Comparison of ENCODE assay signal across 8 cellular contexts in the genomic region with DNA sequence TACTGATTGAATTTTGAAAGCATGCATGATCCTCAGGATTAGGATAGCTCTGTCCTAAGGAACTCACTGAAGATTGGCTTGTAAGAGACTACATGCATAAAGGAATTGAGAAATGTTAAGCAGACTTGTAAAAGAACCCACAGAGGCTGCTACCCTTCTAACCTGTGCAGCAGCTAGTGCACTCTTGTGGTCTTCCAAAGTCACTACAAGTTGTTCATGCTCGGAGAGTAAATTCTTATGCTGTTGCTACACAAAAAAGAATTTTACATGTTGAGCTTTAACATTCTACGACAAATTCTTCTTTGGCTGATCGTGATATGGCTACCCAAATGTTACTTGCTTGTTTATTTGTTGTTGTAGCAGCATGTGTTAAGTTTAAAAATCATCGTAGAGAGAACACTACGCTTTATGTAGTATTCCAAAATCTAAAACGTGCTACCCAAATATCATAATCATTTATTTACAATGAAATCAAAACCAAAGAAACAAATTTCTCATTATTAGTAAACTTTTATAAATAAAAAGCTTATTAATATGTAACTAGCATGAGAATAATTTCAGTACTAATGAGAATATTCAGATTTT. TPM values are rescaled to one million over a fixed set of nuclear protein-coding genes. Genes with fewer than 3 reads are reported as not detected.
DNase-seq lines count a peak whose midpoint lies in the region; ATAC-seq, FAIRE-seq and TF ChIP-seq lines count a peak whose summit lies in the region.

No MANE protein-coding gene starts in this region.

- TF ChIP-seq POLR2A in right lobe of liver (IDR thresholded peaks at IDR 0.05): no peak

- no peak overlapping the region for H3K4me3 ChIP-seq in bronchial epithelial cell (ENCODE audit: low read depth, low read length)
- H3K4me3 ChIP-seq in right lobe of liver: no peak overlapping the region

- H3K36me3 ChIP-seq in bronchial epithelial cell (ENCODE audit: control insufficient read depth, insufficient read depth, low read length) (peaks cover 10% of the 10 kb centered on the region), right lobe of liver (peaks cover 0 to 26% (median 14%) of the 10 kb centered on the region in 4 donors)

- TF ChIP-seq CTCF in GM20000 (IDR thresholded peaks at IDR 0.05; ENCODE audit: extremely low read depth, missing control alignments) (peak; percentile 33), bronchial epithelial cell (IDR thresholded peaks at IDR 0.05; ENCODE audit: insufficient read depth, low read length, severe bottlenecking) (peak; percentile 77), right lobe of liver (IDR thresholded peaks at IDR 0.05) (peak; percentile 28 to 50 (median 38))

- no peaks in the 10 kb centered on the region for H3K27me3 ChIP-seq in bronchial epithelial cell (ENCODE audit: control insufficient read depth, insufficient read depth, low read length)
- no peaks in the 10 kb centered on the region for H3K27me3 ChIP-seq in right lobe of liver

- no peaks in the 10 kb centered on the region for H3K4me1 ChIP-seq in right lobe of liver

- peak; percentile 50 for DNase-seq in DMS79 (lab: John Stamatoyannopoulos, UW)
- peak; percentile 26 for DNase-seq in GM20000 (ENCODE audit: low spot score)
- peak; percentile 44 for DNase-seq in NCI-H82 treated with DMSO at 0.1 percent for 48 hours (lab: John Stamatoyannopoulos, UW; ENCODE audit: unreplicated experiment)
- peak; percentile 59 for DNase-seq in bronchial epithelial cell (ENCODE audit: low read depth)
- DNase-seq in right lobe of liver: no peak
- no peak for DNase-seq in stimulated activated naive CD4-positive, alpha-beta T cell (lab: John Stamatoyannopoulos, UW)

- no peak overlapping the region for H3K27ac ChIP-seq in right lobe of liver

- WGBS in right lobe of liver (ENCODE audit: insufficient coverage, low coverage, low lambda C conversion rate, missing lambda C conversion rate): 88% methylated on average over 6 of the region's 6 CpGs

- FAIRE-seq in bronchial epithelial cell (lab: Jason Lieb, UNC): no peak

- intact Hi-C loops in right lobe of liver (cut with DNase I): no loop called here

- peak; percentile 94 for ATAC-seq in HG03520 (IDR thresholded peaks at IDR 0.05; ENCODE audit: unreplicated experiment)
- ATAC-seq in right lobe of liver: peak; percentile 42 to 62 (median 48)
- no peak for ATAC-seq in GM19023 (IDR thresholded peaks at IDR 0.05; ENCODE audit: unreplicated experiment)

- H3K9me3 ChIP-seq in right lobe of liver: no peaks in the 10 kb centered on the region

RNA-seq across cellular contexts. Expression of a gene that starts 55.0 kb away (rescaled TPM):
- 17.8 and 26.1 TPM in 2 replicates for total RNA-seq in bronchial epithelial cell
- 10 to 100 TPM; 33.3 to 44.9 (median 36.6) TPM for total RNA-seq in right lobe of liver

Comparison
In these comparisons a context has a peak if more than half of its experiments do, and no peak if none do; other contexts are left out.
1. DNase-seq: peak in DMS79 (single experiment), GM20000 (single experiment), NCI-H82 treated with DMSO at 0.1 percent for 48 hours (single experiment) and bronchial epithelial cell (single experiment); none in right lobe of liver (0 of 3) and stimulated activated naive CD4-positive, alpha-beta T cell (0 of 6).
2. Peak in every context shown above with its lines, with median percentiles within 50 percentile points of each other: CTCF ChIP-seq.